In the genomic region with DNA sequence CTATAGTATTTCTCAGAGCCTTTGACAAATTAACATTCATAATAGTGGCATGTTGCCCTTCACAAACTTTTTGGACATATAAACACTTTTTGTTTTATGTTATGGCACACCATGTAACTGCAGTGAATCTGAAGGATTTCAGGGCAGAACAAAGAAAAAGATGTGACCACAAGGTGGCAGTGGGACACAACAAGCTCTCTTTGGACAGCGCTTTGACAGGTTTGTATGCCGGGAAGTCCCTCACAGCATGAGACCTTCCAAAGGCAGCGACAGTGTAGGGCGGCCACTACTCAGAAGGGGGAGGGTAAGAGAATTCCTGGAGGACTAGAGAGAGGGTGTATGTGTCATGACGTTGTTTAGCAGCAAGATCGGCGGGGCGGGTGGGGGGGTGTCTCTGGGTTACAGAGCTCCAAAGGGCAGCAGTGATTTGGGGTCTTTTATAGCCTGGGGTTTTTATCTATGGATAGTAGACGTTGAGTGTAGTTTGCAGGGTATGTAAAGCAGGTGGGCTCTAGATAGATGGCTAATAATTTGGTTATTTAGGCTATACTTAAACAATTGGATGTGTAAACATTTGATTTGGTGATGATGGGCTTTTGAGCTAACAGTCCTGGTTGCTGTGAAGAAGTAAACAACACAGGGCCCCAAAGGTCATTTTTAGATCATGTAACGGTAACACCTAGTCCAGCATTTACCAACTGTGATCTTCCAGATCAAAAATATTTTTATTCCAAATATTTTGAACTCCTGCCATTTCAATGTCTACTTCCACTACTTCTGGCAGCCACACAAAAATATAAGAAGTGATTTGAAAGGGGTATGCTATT, we compare ENCODE assay signal across 8 cellular contexts. TPM values are rescaled to one million over a fixed set of nuclear protein-coding genes. Genes with fewer than 3 reads are reported as not detected.
DNase-seq lines count a peak whose midpoint lies in the region; ATAC-seq, FAIRE-seq and TF ChIP-seq lines count a peak whose summit lies in the region.

No MANE protein-coding gene starts in this region.

- DNase-seq in ELF-1 (ENCODE audit: low read depth, low spot score) (peak; percentile 94), H54 (ENCODE audit: insufficient read length, low spot score) (peak; percentile 64), LNCaP clone FGC (ENCODE audit: low read depth) (peak; percentile 72), Peyer's patch (peak in 2 of 3 donors; percentile 70 to 91), fibroblast of the aortic adventitia (ENCODE audit: low read depth) (peak; percentile 89), vagina (ENCODE audit: extremely low spot score in 2 of 2) (no peak)
- peak; percentile 57 for DNase-seq in activated T-cell treated with anti-CD3 and anti-CD28 coated beads, Interleukin-2, amount 50 U/mL, for 4 hours

- ATAC-seq in activated T-cell treated with anti-CD3 and anti-CD28 coated beads, Interleukin-2, amount 50 U/mL, for 4 hours, result peak; percentile 71 to 86

- no peaks in the 10 kb centered on the region for H3K27me3 ChIP-seq in Peyer's patch
- no peaks in the 10 kb centered on the region for H3K27me3 ChIP-seq in parathyroid adenoma (ENCODE audit: control insufficient read depth, insufficient read depth, low read length)
- H3K27me3 ChIP-seq in vagina, result no peaks in the 10 kb centered on the region

- FAIRE-seq in H54 (lab: Jason Lieb, UNC), result peak; percentile 99

- TF ChIP-seq CTCF in LNCaP clone FGC (IDR thresholded peaks at IDR 0.05; ENCODE audit: control insufficient read depth, extremely low read depth, insufficient read depth) (peak; percentile 83), Peyer's patch (IDR thresholded peaks at IDR 0.05) (peak; percentile 54 to 89 (median 82)), fibroblast of the aortic adventitia (IDR thresholded peaks at IDR 0.05; ENCODE audit: insufficient read depth, low read length) (peak; percentile 77), parathyroid adenoma (IDR thresholded peaks at IDR 0.05) (peak; percentile 60), vagina (IDR thresholded peaks at IDR 0.05) (peak in 2 of 3 experiments; percentile 46 to 53)

- no peaks in the 10 kb centered on the region for H3K36me3 ChIP-seq in Peyer's patch
- peaks cover 2% of the 10 kb centered on the region for H3K36me3 ChIP-seq in parathyroid adenoma (ENCODE audit: control insufficient read depth, insufficient read depth, low read length)
- peaks cover 0 to 36% of the 10 kb centered on the region in 2 donors for H3K36me3 ChIP-seq in vagina

- no peaks in the 10 kb centered on the region for H3K27me3 Mint-ChIP-seq in activated T-cell treated with anti-CD3 and anti-CD28 coated beads, Interleukin-2, amount 50 U/mL, for 4 hours (ENCODE audit: low read depth)

- no peak overlapping the region for H2AFZ ChIP-seq in parathyroid adenoma

- TF ChIP-seq POLR2A in H54 (IDR thresholded peaks at IDR 0.05; ENCODE audit: low read depth, low read length), result no peak
- no peak for TF ChIP-seq POLR2A in Peyer's patch (IDR thresholded peaks at IDR 0.05)
- TF ChIP-seq POLR2A in vagina (IDR thresholded peaks at IDR 0.05), result no peak

- H3K4me2 ChIP-seq in parathyroid adenoma (ENCODE audit: low read length), result no peak overlapping the region

- intact Hi-C loops in vagina (cut with DNase I), result loop anchor here (10.0 kb wide), 1 partner anchor 622 kb away; no protein-coding TSS in a partner anchor

- peaks cover 4% of the 10 kb centered on the region for H3K4me1 Mint-ChIP-seq in activated T-cell treated with anti-CD3 and anti-CD28 coated beads, Interleukin-2, amount 50 U/mL, for 4 hours (ENCODE audit: low read depth)

- no peak overlapping the region for H3K4me3 ChIP-seq in LNCaP clone FGC (ENCODE audit: low read depth, low read length)
- H3K4me3 ChIP-seq in Peyer's patch, result no peak overlapping the region
- H3K4me3 ChIP-seq in fibroblast of the aortic adventitia (ENCODE audit: low read depth, low read length), result no peak overlapping the region
- H3K4me3 ChIP-seq in parathyroid adenoma (ENCODE audit: low read depth, low read length), result no peak overlapping the region
- no peak overlapping the region for H3K4me3 ChIP-seq in vagina

- no peak overlapping the region for H3K4me3 Mint-ChIP-seq in activated T-cell treated with anti-CD3 and anti-CD28 coated beads, Interleukin-2, amount 50 U/mL, for 4 hours

- H3K9me3 ChIP-seq in Peyer's patch (peaks cover 0 to 13% (median 5%) of the 10 kb centered on the region in 4 donors), parathyroid adenoma (ENCODE audit: control insufficient read depth, low read length) (no peaks in the 10 kb centered on the region), vagina (peaks cover 15% of the 10 kb centered on the region)

- H3K79me2 ChIP-seq in parathyroid adenoma, result no peaks in the 10 kb centered on the region

- H3K9ac ChIP-seq in parathyroid adenoma, result no peak overlapping the region

- H3K36me3 Mint-ChIP-seq in activated T-cell treated with anti-CD3 and anti-CD28 coated beads, Interleukin-2, amount 50 U/mL, for 4 hours (ENCODE audit: insufficient read depth), result peaks cover 27% of the 10 kb centered on the region

- H3K9me3 Mint-ChIP-seq in activated T-cell treated with anti-CD3 and anti-CD28 coated beads, Interleukin-2, amount 50 U/mL, for 4 hours, result peaks cover 7% of the 10 kb centered on the region

- H3K27ac ChIP-seq in Peyer's patch, result peak overlapping the region in 1 of 4 donors; percentile 67
- no peak overlapping the region for H3K27ac ChIP-seq in parathyroid adenoma
- no peak overlapping the region for H3K27ac ChIP-seq in vagina

- H3K4me1 ChIP-seq in Peyer's patch (peaks cover 0 to 6% (median 0%) of the 10 kb centered on the region in 4 donors), parathyroid adenoma (no peaks in the 10 kb centered on the region), vagina (no peaks in the 10 kb centered on the region)

RNA-seq across cellular contexts. Expression of a gene that starts 22.9 kb away (rescaled TPM):
- 1 to 10 TPM; 1.9 to 4.1 (median 3.2) TPM for total RNA-seq in Peyer's patch
- total RNA-seq in activated T-cell treated with anti-CD3 and anti-CD28 coated beads, Interleukin-2, amount 50 U/mL, for 4 hours, result under 1 TPM; 0.21 to 0.54 (median 0.38) TPM
- total RNA-seq in fibroblast of the aortic adventitia (ENCODE audit: low replicate concordance), result 4.9 and 6.2 TPM in 2 replicates
- 0.98 TPM for total RNA-seq in vagina

RNA-seq across cellular contexts. Expression of a gene that starts 46.5 kb away (rescaled TPM):
- total RNA-seq in Peyer's patch (10 to 100 TPM in 1 of 4 donors, 1 to 10 TPM in 2, under 1 TPM in 1; 0.95 to 21.5 (median 6.4) TPM), fibroblast of the aortic adventitia (ENCODE audit: low replicate concordance) (10.3 and 15.5 TPM in 2 replicates), vagina (5.9 TPM)
- 1 to 10 TPM; 3.4 to 4.7 (median 3.8) TPM for total RNA-seq in activated T-cell treated with anti-CD3 and anti-CD28 coated beads, Interleukin-2, amount 50 U/mL, for 4 hours

Comparison
In these comparisons a context has a peak if more than half of its experiments do, and no peak if none do; other contexts are left out.
1. DNase-seq: peak in ELF-1 (single experiment), H54 (single experiment), LNCaP clone FGC (single experiment), Peyer's patch (2 of 3), activated T-cell treated with anti-CD3 and anti-CD28 coated beads, Interleukin-2, amount 50 U/mL, for 4 hours (single experiment) and fibroblast of the aortic adventitia (single experiment); none in vagina (0 of 2).
2. Peak in every context shown above with its lines, with median percentiles within 50 percentile points of each other: CTCF ChIP-seq.